In genomic region chr11:12864316-12865156, GRCh38 we compare ENCODE assay signal across 8 cellular contexts.
A peak's percentile ranks its signal among the peaks of the same experiment; 100 is the strongest.
DNase-seq lines count a peak whose midpoint lies in the region; ATAC-seq and TF ChIP-seq lines count a peak whose summit lies in the region.

No MANE protein-coding gene starts in this region.

- ATAC-seq in sciatic nerve: no peak
- ATAC-seq in HG03442 (IDR thresholded peaks at IDR 0.05; ENCODE audit: unreplicated experiment): no peak

- intact Hi-C loops in sciatic nerve (cut with DNase I): no loop called here

- peak overlapping the region; percentile 97 for H3K27ac Mint-ChIP-seq in mesothelial cell of epicardium

- H3K4me1 Mint-ChIP-seq in mesothelial cell of epicardium: peaks cover 43% of the 10 kb centered on the region

- H3K4me3 ChIP-seq in choroid plexus epithelial cell (ENCODE audit: low read depth, low read length): no peak overlapping the region

- H3K4me3 Mint-ChIP-seq in mesothelial cell of epicardium: peak overlapping the region; percentile 50

- TF ChIP-seq CTCF in choroid plexus epithelial cell (conservative IDR thresholded peaks at IDR 0.05; ENCODE audit: low read depth, low read length) (no peak), mesothelial cell of epicardium (IDR thresholded peaks at IDR 0.05; ENCODE audit: unreplicated experiment) (no peak)

- H3K36me3 Mint-ChIP-seq in mesothelial cell of epicardium: no peaks in the 10 kb centered on the region

- DNase-seq in COLO829 (ENCODE audit: low spot score): peak; percentile 57
- DNase-seq in NCI-H1105 (lab: John Stamatoyannopoulos, UW): peak; percentile 49
- DNase-seq in choroid plexus epithelial cell (ENCODE audit: low read depth): peak; percentile 96
- no peak for DNase-seq in mesothelial cell of epicardium (ENCODE audit: low spot score in 2 of 2, unreplicated experiment in 2 of 2)
- DNase-seq in sciatic nerve (ENCODE audit: low spot score): no peak
- DNase-seq in NCI-H526 treated with DMSO at 0.1 percent for 48 hours (lab: John Stamatoyannopoulos, UW): no peak
- no peak for DNase-seq in SHP77 (lab: John Stamatoyannopoulos, UW)

- H3K9me3 Mint-ChIP-seq in mesothelial cell of epicardium: no peaks in the 10 kb centered on the region

- no peaks in the 10 kb centered on the region for H3K27me3 Mint-ChIP-seq in mesothelial cell of epicardium (ENCODE audit: low read depth)

Comparison
In these comparisons a context has a peak if more than half of its experiments do, and no peak if none do; other contexts are left out.
1. DNase-seq: peak in COLO829 (single experiment), NCI-H1105 (single experiment) and choroid plexus epithelial cell (single experiment); none in mesothelial cell of epicardium (0 of 2), sciatic nerve (single experiment), NCI-H526 treated with DMSO at 0.1 percent for 48 hours (single experiment) and SHP77 (0 of 2).